ENCODE assay signal across 1 cellular context in genomic region chr2:46878240-46878877, GRCh38.
A peak's percentile ranks its signal among the peaks of the same experiment; 100 is the strongest.
TF ChIP-seq lines count a peak whose summit lies in the region.

No MANE protein-coding gene starts in this region.

TF ChIP-seq in HepG2, 621 proteins besides CTCF, POLR2A, EP300 and RAD21 (continued from another document):
- TF ChIP-seq SP1 (IDR thresholded peaks at IDR 0.05) (peak; percentile 9; the same call in 1 of the 2 replicates), SP1 (CRISPR knock-in tag; IDR thresholded peaks at IDR 0.05) (no peak), NFIB (CRISPR knock-in tag; IDR thresholded peaks at IDR 0.05; ENCODE audit: borderline replicate concordance) (no peak), IKZF1 (IDR thresholded peaks at IDR 0.05) (peak; percentile 93), ZNF251 (CRISPR knock-in tag; IDR thresholded peaks at IDR 0.05) (no peak), ZC3H13 (CRISPR knock-in tag; IDR thresholded peaks at IDR 0.05) (0 out of 2 replicates have a peak, but pooled peaks have one; percentile 26), ZBTB46 (CRISPR knock-in tag; IDR thresholded peaks at IDR 0.05; ENCODE audit: borderline replicate concordance) (no peak), NRL (CRISPR knock-in tag; IDR thresholded peaks at IDR 0.05; ENCODE audit: borderline replicate concordance) (no peak), DBP (CRISPR knock-in tag; IDR thresholded peaks at IDR 0.05; ENCODE audit: not compliant biosample characterization) (no peak), HNF4A (CRISPR knock-in tag; IDR thresholded peaks at IDR 0.05) (no peak)
TF ChIP-seq in HepG2: peak in this region for 18.
